In the genomic region with DNA sequence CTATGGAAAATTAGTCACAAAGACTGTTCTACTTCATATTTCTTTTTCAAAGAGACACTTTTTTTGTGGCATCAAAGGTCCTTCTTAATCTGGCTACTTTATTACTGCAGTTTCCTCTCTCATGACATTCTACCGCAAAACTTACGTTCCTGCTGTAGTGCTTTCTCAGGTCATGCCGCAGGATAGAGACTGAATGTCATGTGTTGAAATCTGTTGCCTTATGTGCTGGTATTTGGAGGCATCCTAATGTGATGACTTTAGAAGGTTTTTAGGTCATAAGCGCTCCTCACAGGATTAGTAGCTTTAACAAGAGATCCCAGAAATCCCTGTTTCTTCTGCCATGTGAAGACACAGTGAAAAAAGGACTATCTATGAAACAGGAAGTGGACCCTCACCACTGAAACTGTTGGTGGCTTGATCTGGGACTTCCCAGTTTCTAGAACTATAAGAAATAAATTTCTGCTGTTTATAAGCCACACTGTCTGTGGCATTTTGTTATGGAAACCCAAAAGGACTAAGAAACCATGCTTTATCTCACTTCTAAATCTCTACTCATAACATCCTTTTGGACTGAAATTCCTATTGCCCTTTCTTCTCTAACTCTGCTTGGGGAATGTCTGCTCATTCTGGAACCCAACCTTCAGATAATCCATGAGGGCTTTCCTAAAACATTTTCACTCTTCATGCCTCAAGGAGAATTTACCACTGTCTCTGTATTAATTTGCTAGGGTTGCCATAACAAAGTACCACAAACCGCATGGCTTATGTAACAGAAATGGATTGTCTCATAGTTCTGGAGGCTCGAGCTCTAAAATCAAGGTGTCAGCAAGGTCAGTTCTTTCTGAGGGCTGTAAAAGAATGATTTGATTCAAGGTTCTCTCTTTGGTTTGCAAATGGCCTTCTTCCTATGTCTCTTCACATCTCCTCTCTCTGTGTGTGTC, we compare ENCODE assay signal across 1 cellular context.
TF ChIP-seq lines count a peak whose summit lies in the region.

No MANE protein-coding gene starts in this region.

TF ChIP-seq in GM23338, 12 proteins besides CTCF, POLR2A, EP300 and RAD21 (continued from another document):
- TF ChIP-seq, protein P1, sequence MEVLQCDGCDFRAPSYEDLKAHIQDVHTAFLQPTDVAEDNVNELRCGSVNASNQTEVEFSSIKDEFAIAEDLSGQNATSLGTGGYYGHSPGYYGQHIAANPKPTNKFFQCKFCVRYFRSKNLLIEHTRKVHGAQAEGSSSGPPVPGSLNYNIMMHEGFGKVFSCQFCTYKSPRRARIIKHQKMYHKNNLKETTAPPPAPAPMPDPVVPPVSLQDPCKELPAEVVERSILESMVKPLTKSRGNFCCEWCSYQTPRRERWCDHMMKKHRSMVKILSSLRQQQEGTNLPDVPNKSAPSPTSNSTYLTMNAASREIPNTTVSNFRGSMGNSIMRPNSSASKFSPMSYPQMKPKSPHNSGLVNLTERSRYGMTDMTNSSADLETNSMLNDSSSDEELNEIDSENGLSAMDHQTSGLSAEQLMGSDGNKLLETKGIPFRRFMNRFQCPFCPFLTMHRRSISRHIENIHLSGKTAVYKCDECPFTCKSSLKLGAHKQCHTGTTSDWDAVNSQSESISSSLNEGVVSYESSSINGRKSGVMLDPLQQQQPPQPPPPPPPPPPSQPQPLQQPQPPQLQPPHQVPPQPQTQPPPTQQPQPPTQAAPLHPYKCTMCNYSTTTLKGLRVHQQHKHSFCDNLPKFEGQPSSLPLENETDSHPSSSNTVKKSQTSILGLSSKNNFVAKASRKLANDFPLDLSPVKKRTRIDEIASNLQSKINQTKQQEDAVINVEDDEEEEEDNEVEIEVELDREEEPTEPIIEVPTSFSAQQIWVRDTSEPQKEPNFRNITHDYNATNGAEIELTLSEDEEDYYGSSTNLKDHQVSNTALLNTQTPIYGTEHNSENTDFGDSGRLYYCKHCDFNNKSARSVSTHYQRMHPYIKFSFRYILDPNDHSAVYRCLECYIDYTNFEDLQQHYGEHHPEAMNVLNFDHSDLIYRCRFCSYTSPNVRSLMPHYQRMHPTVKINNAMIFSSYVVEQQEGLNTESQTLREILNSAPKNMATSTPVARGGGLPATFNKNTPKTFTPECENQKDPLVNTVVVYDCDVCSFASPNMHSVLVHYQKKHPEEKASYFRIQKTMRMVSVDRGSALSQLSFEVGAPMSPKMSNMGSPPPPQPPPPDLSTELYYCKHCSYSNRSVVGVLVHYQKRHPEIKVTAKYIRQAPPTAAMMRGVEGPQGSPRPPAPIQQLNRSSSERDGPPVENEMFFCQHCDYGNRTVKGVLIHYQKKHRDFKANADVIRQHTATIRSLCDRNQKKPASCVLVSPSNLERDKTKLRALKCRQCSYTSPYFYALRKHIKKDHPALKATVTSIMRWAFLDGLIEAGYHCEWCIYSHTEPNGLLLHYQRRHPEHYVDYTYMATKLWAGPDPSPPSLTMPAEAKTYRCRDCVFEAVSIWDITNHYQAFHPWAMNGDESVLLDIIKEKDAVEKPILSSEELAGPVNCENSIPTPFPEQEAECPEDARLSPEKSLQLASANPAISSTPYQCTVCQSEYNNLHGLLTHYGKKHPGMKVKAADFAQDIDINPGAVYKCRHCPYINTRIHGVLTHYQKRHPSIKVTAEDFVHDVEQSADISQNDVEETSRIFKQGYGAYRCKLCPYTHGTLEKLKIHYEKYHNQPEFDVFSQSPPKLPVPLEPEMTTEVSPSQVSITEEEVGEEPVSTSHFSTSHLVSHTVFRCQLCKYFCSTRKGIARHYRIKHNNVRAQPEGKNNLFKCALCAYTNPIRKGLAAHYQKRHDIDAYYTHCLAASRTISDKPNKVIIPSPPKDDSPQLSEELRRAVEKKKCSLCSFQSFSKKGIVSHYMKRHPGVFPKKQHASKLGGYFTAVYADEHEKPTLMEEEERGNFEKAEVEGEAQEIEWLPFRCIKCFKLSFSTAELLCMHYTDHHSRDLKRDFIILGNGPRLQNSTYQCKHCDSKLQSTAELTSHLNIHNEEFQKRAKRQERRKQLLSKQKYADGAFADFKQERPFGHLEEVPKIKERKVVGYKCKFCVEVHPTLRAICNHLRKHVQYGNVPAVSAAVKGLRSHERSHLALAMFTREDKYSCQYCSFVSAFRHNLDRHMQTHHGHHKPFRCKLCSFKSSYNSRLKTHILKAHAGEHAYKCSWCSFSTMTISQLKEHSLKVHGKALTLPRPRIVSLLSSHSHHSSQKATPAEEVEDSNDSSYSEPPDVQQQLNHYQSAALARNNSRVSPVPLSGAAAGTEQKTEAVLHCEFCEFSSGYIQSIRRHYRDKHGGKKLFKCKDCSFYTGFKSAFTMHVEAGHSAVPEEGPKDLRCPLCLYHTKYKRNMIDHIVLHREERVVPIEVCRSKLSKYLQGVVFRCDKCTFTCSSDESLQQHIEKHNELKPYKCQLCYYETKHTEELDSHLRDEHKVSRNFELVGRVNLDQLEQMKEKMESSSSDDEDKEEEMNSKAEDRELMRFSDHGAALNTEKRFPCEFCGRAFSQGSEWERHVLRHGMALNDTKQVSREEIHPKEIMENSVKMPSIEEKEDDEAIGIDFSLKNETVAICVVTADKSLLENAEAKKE (CRISPR knock-in tag; IDR thresholded peaks at IDR 0.05): no peak
- TF ChIP-seq POLR2AphosphoS5 (IDR thresholded peaks at IDR 0.05; ENCODE audit: low read depth) (no peak), NANOG (IDR thresholded peaks at IDR 0.05; ENCODE audit: borderline replicate concordance) (no peak), EZH2phosphoT487 (IDR thresholded peaks at IDR 0.05; ENCODE audit: unreplicated experiment) (no peak), CREB1 (CRISPR knock-in tag; IDR thresholded peaks at IDR 0.05; ENCODE audit: low read depth) (no peak), JUNB (IDR thresholded peaks at IDR 0.05; ENCODE audit: unreplicated experiment) (no peak), EZH2 (IDR thresholded peaks at IDR 0.05; ENCODE audit: low read depth, unreplicated experiment) (no peak)
